In genomic region chr5:105970919-105971318, GRCh38 we compare ENCODE assay signal across 26 cellular contexts.
"Had no signal": no experiment of that assay in that cellular context is flagged by ENCODE, and none has a peak within 500 bp of the region (broad histone marks: within the 10 kb centered on the region; RNA-seq: fewer than 3 reads in every experiment).

No MANE protein-coding gene starts in this region.

- ATAC-seq: effector memory CD8-positive, alpha-beta T cell; esophagus mucosa; foreskin keratinocyte; gastrocnemius medialis; gastroesophageal sphincter; heart left ventricle; heart right ventricle had no signal

- H3K27ac ChIP-seq: colonic mucosa, coronary artery, dorsolateral prefrontal cortex, epithelial cell of prostate, esophagus muscularis mucosa, esophagus squamous epithelium, foreskin keratinocyte, gastrocnemius medialis, gastroesophageal sphincter, heart left ventricle, heart right ventricle, hepatocyte had no signal

- H3K79me2 ChIP-seq: hepatocyte had no signal

- H3K4me3 ChIP-seq: colonic mucosa, coronary artery, dorsolateral prefrontal cortex, esophagus muscularis mucosa, esophagus squamous epithelium, gastrocnemius medialis, gastroesophageal sphincter, heart left ventricle, heart right ventricle, hepatocyte had no signal

- H2AFZ ChIP-seq: hepatocyte had no signal

- H3K9me3 ChIP-seq: colonic mucosa, esophagus muscularis mucosa, esophagus squamous epithelium, gastrocnemius medialis, gastroesophageal sphincter had no signal

- H3K27me3 ChIP-seq: colonic mucosa, dorsolateral prefrontal cortex, esophagus muscularis mucosa, esophagus squamous epithelium, foreskin keratinocyte, gastrocnemius medialis, gastroesophageal sphincter, heart left ventricle, heart right ventricle, hepatocyte had no signal

- H3K9me3 Mint-ChIP-seq: endodermal cell had no signal

- DNase-seq: colonic mucosa; cortex of kidney; dermis blood vessel endothelial cell; dorsolateral prefrontal cortex; effector CD4-positive, alpha-beta T cell; effector CD8-positive, alpha-beta T cell; effector memory CD4-positive, alpha-beta T cell; effector memory CD8-positive, alpha-beta T cell; endodermal cell; erythroblast; esophagus squamous epithelium; foreskin fibroblast; foreskin keratinocyte; foreskin melanocyte; gastrocnemius medialis; glutamatergic neuron; head of caudate nucleus; heart left ventricle; heart right ventricle had no signal

- H3K4me3 Mint-ChIP-seq: dendritic cell treated with granulocyte-macrophage colony-stimulating factor and Interleukin-4, amounts not matched to agents 40 ng/mL and 50 ng/mL, for 4 days; effector memory CD8-positive, alpha-beta T cell; endodermal cell had no signal

- H3K27me3 Mint-ChIP-seq: dendritic cell treated with granulocyte-macrophage colony-stimulating factor and Interleukin-4, amounts not matched to agents 40 ng/mL and 50 ng/mL, for 4 days; effector memory CD8-positive, alpha-beta T cell had no signal

- H3K36me3 ChIP-seq: colonic mucosa, esophagus muscularis mucosa, esophagus squamous epithelium, gastrocnemius medialis, gastroesophageal sphincter, heart left ventricle, heart right ventricle had no signal

- H3K27ac Mint-ChIP-seq: dendritic cell treated with granulocyte-macrophage colony-stimulating factor and Interleukin-4, amounts not matched to agents 40 ng/mL and 50 ng/mL, for 4 days; effector memory CD8-positive, alpha-beta T cell; endodermal cell had no signal

- H3K4me1 Mint-ChIP-seq: endodermal cell had no signal

- H3K4me2 ChIP-seq: hepatocyte had no signal

- H3K4me1 ChIP-seq: colonic mucosa, esophagus muscularis mucosa, esophagus squamous epithelium, foreskin keratinocyte, gastrocnemius medialis, gastroesophageal sphincter, heart left ventricle, heart right ventricle had no signal
